8 cellular contexts compared by ENCODE assay signal in genomic region chr18:24138884-24139616, GRCh38. TPM values are rescaled to one million over a fixed set of nuclear protein-coding genes. Genes with fewer than 3 reads are reported as not detected.
DNase-seq lines count a peak whose midpoint lies in the region; ATAC-seq, FAIRE-seq and TF ChIP-seq lines count a peak whose summit lies in the region.

A gene with protein sequence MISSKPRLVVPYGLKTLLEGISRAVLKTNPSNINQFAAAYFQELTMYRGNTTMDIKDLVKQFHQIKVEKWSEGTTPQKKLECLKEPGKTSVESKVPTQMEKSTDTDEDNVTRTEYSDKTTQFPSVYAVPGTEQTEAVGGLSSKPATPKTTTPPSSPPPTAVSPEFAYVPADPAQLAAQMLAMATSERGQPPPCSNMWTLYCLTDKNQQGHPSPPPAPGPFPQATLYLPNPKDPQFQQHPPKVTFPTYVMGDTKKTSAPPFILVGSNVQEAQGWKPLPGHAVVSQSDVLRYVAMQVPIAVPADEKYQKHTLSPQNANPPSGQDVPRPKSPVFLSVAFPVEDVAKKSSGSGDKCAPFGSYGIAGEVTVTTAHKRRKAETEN (plus strand): TSS chr18:24139062. CDS start chr18:24143115, 4,053 bp downstream.

- DNase-seq in DMS153 (lab: John Stamatoyannopoulos, UW) (peak; percentile 55), LHCN-M2 (ENCODE audit: low read depth) (peak; percentile 48), T-helper 22 cell (ENCODE audit: low read depth) (peak; percentile 74), astrocyte of the spinal cord (ENCODE audit: low read depth, low spot score) (peak; percentile 91), hepatocyte (ENCODE audit: low spot score) (peak; percentile 90), urothelium cell line (ENCODE audit: low spot score) (peak; percentile 9)

- H3K9ac ChIP-seq in rectal smooth muscle tissue (ENCODE audit: low read length) = no peak within 1 kb of the TSS

- H3K27ac ChIP-seq in hepatocyte = peak within 1 kb of the TSS; percentile 58
- no peak within 1 kb of the TSS for H3K27ac ChIP-seq in rectal smooth muscle tissue (ENCODE audit: low read depth, low read length)

- FAIRE-seq in urothelium cell line (lab: Jason Lieb, UNC) = no peak

- in situ Hi-C loops in astrocyte of the spinal cord (cut with HindIII; ENCODE audit: low sequenced_read_pairs) = no loop called here

- no peaks in the 10 kb centered on the region for H4K20me1 ChIP-seq in hepatocyte (ENCODE audit: insufficient read depth, poor library complexity, severe bottlenecking)

- H2AFZ ChIP-seq in hepatocyte = peak within 1 kb of the TSS; percentile 97

- WGBS in hepatocyte (ENCODE audit: low lambda C conversion rate, missing lambda C conversion rate) = 10% methylated on average over 52 of the region's 59 CpGs

- H3K79me2 ChIP-seq in hepatocyte = no peaks in the 10 kb centered on the region

- H3K9me2 ChIP-seq in hepatocyte (replicated peaks; ENCODE audit: insufficient read depth) = no peaks in the 10 kb centered on the region

- H3K36me3 ChIP-seq in hepatocyte (replicated peaks; ENCODE audit: insufficient read depth, low read depth) (no peaks in the 10 kb centered on the region), rectal smooth muscle tissue (ENCODE audit: control insufficient read depth, insufficient read depth, low read length) (no peaks in the 10 kb centered on the region)

- H3K27me3 ChIP-seq in hepatocyte (no peaks in the 10 kb centered on the region), rectal smooth muscle tissue (ENCODE audit: control insufficient read depth, insufficient read depth, low read length) (no peaks in the 10 kb centered on the region)

- no peak for TF ChIP-seq CTCF in astrocyte of the spinal cord (IDR thresholded peaks at IDR 0.05; ENCODE audit: low read depth, low read length)
- no peak for TF ChIP-seq CTCF in hepatocyte (IDR thresholded peaks at IDR 0.05; ENCODE audit: poor library complexity)

- H3K4me3 ChIP-seq in astrocyte of the spinal cord (ENCODE audit: low read depth, low read length) (peak within 1 kb of the TSS; percentile 69), hepatocyte (peak within 1 kb of the TSS; percentile 39), rectal smooth muscle tissue (ENCODE audit: low read length) (peak within 1 kb of the TSS; percentile 54)

- H3K4me1 ChIP-seq in hepatocyte (ENCODE audit: insufficient read depth) (no peaks in the 10 kb centered on the region), rectal smooth muscle tissue (ENCODE audit: control insufficient read depth, insufficient read depth, low read length) (no peaks in the 10 kb centered on the region)

- peak within 1 kb of the TSS; percentile 84 for H3K4me2 ChIP-seq in hepatocyte

- no peaks in the 10 kb centered on the region for H3K9me3 ChIP-seq in hepatocyte (ENCODE audit: low read depth)

- ATAC-seq in GM21515 (IDR thresholded peaks at IDR 0.05; ENCODE audit: unreplicated experiment) = peak; percentile 91

RNA-seq across cellular contexts. Expression of the gene that starts here (rescaled TPM):
- 0.34 and 0.64 TPM in 2 replicates for total RNA-seq in LHCN-M2 (2014; rRNA removed)
- polyA plus RNA-seq in LHCN-M2 (2012) = 0.98 TPM
- total RNA-seq in hepatocyte = 5.3 and 7.5 TPM in 2 replicates
- polyA plus RNA-seq in hepatocyte = 3.6 and 4.6 TPM in 2 replicates

Comparison
In these comparisons a context has a peak if more than half of its experiments do, and no peak if none do; other contexts are left out.
1. Peak in DNase-seq in LHCN-M2; RNA of the gene not detected or under 1 TPM.
2. DNase-seq: peak in every context shown above with its lines; median percentile 91 in astrocyte of the spinal cord; 90 in hepatocyte; 74 in T-helper 22 cell; 55 in DMS153; 48 in LHCN-M2; 9 in urothelium cell line.